In genomic region chr2:117686699-117687098, GRCh38 we compare ENCODE assay signal across 12 cellular contexts.
DNase-seq lines count a peak whose midpoint lies in the region; ATAC-seq and TF ChIP-seq lines count a peak whose summit lies in the region.
"Had no signal": no experiment of that assay in that cellular context is flagged by ENCODE, and none has a peak within 500 bp of the region (broad histone marks: within the 10 kb centered on the region; RNA-seq: fewer than 3 reads in every experiment).

No MANE protein-coding gene starts in this region.

- DNase-seq in GM12865 (ENCODE audit: low read depth), result peak; percentile 64
- DNase-seq in GM19240 (ENCODE audit: insufficient read length, low spot score), result peak; percentile 18
- no peak for DNase-seq in kidney tubule cell (ENCODE audit: low spot score)
- no peak for DNase-seq in left ventricle myocardium inferior
- no peak for DNase-seq in T-helper 2 cell
- no peak for DNase-seq in SW 1271 (lab: John Stamatoyannopoulos, UW)
- DNase-seq: DMS53, left ventricle myocardium superior, NCI-H187 had no signal

- no peak for TF ChIP-seq CTCF in GM12865 (IDR thresholded peaks at IDR 0.05; ENCODE audit: insufficient read depth, low read depth, low read length, missing control alignments)
- no peak for TF ChIP-seq CTCF in left ventricle myocardium inferior (IDR thresholded peaks at IDR 0.05; ENCODE audit: borderline replicate concordance)

- H3K4me3 ChIP-seq in GM12865 (ENCODE audit: low read depth, low read length) (no peak overlapping the region), left ventricle myocardium inferior (no peak overlapping the region)

- H3K27me3 ChIP-seq in left ventricle myocardium inferior (ENCODE audit: low read depth), result no peaks in the 10 kb centered on the region

- H3K4me1 ChIP-seq in left ventricle myocardium inferior, result no peaks in the 10 kb centered on the region

- H3K36me3 ChIP-seq in left ventricle myocardium inferior, result no peaks in the 10 kb centered on the region

- peak; percentile 98 for ATAC-seq in HG02588 (IDR thresholded peaks at IDR 0.05; ENCODE audit: unreplicated experiment)
- peak; percentile 99 for ATAC-seq in HG03175 (IDR thresholded peaks at IDR 0.05; ENCODE audit: unreplicated experiment)
- ATAC-seq: left ventricle myocardium superior; stimulated activated effector memory CD8-positive, alpha-beta T cell treated with anti-CD3 and anti-CD28 coated beads, Interleukin-12 subunit alpha, Interleukin-12 subunit beta, amount 100 ng/mL, for 72 hours had no signal

- intact Hi-C loops in left ventricle myocardium inferior (cut with micrococcal nuclease), result no loop called here

- no peak overlapping the region for H3K27ac ChIP-seq in left ventricle myocardium inferior (replicated peaks)

- H3K9me3 ChIP-seq in left ventricle myocardium inferior (replicated peaks), result no peaks in the 10 kb centered on the region

Comparison
In these comparisons a context has a peak if more than half of its experiments do, and no peak if none do; other contexts are left out.
1. DNase-seq: peak in GM12865 (single experiment) and GM19240 (single experiment); none in kidney tubule cell (single experiment), left ventricle myocardium inferior (single experiment), T-helper 2 cell (0 of 5) and SW 1271 (0 of 2).